Comparison of ENCODE assay signal across 9 cellular contexts in genomic region chr3:136149569-136150136, GRCh38. TPM values are rescaled to one million over a fixed set of nuclear protein-coding genes. Genes with fewer than 3 reads are reported as not detected.
DNase-seq lines count a peak whose midpoint lies in the region; ATAC-seq and TF ChIP-seq lines count a peak whose summit lies in the region.
"Had no signal": no experiment of that assay in that cellular context is flagged by ENCODE, and none has a peak within 500 bp of the region (broad histone marks: within the 10 kb centered on the region; RNA-seq: fewer than 3 reads in every experiment).

No MANE protein-coding gene starts in this region.

- no peaks in the 10 kb centered on the region for H3K36me3 ChIP-seq in mucosa of descending colon (ENCODE audit: low read depth)

- in situ Hi-C loops in astrocyte of the spinal cord (cut with HindIII; ENCODE audit: low sequenced_read_pairs), result no loop called here

- H3K9me3 ChIP-seq in mucosa of descending colon, result no peaks in the 10 kb centered on the region
- H3K9me3 ChIP-seq: pancreas had no signal

- TF ChIP-seq CTCF in astrocyte of the spinal cord (IDR thresholded peaks at IDR 0.05; ENCODE audit: low read depth, low read length), result no peak
- no peak for TF ChIP-seq CTCF in mucosa of descending colon (IDR thresholded peaks at IDR 0.05)

- intact Hi-C loops in mucosa of descending colon (cut with DNase I, micrococcal nuclease), result no loop called here

- DNase-seq in NOMO-1 treated with DMSO at 0.1 percent for 48 hours (lab: John Stamatoyannopoulos, UW; ENCODE audit: unreplicated experiment) (peak; percentile 21), NOMO-1 (lab: John Stamatoyannopoulos, UW; ENCODE audit: unreplicated experiment in 2 of 2) (no peak), HT1080 (ENCODE audit: low read depth) (peak; percentile 59), astrocyte of the spinal cord (ENCODE audit: low read depth, low spot score) (peak; percentile 46), mucosa of descending colon (no peak), Ammon's horn (ENCODE audit: low spot score) (no peak)
- DNase-seq in stimulated activated naive CD4-positive, alpha-beta T cell (lab: John Stamatoyannopoulos, UW), result no peak
- DNase-seq: pancreas had no signal

- H3K4me3 ChIP-seq in astrocyte of the spinal cord (ENCODE audit: low read depth, low read length) (no peak overlapping the region), mucosa of descending colon (no peak overlapping the region)
- H3K4me3 ChIP-seq: pancreas had no signal

- peaks cover 7% of the 10 kb centered on the region for H3K4me1 ChIP-seq in mucosa of descending colon (ENCODE audit: low read depth)
- H3K4me1 ChIP-seq: pancreas had no signal

- ATAC-seq in mucosa of descending colon (peak; percentile 49), HG03159 (IDR thresholded peaks at IDR 0.05; ENCODE audit: unreplicated experiment) (no peak)
- ATAC-seq: pancreas had no signal

RNA-seq across cellular contexts. Expression of gene MSL2, which starts 46.5 kb away (rescaled TPM):
- 8.9 and 23.9 TPM in 2 replicates for total RNA-seq in HT1080 (2014; rRNA removed; shearing (Covaris generic))
- 19.2 and 26.3 TPM in 2 replicates for polyA plus RNA-seq in HT1080 (2015; cell fraction: cytosol; rRNA removed)
- 25.3 and 29.2 TPM in 2 replicates for polyA plus RNA-seq in HT1080 (2015; cell fraction: nucleus; rRNA removed)
- total RNA-seq in mucosa of descending colon, result 10 to 100 TPM; 22.6 to 37.0 (median 28.9) TPM

Comparison
In these comparisons a context has a peak if more than half of its experiments do, and no peak if none do; other contexts are left out.
1. DNase-seq: peak in NOMO-1 treated with DMSO at 0.1 percent for 48 hours (single experiment), HT1080 (single experiment) and astrocyte of the spinal cord (single experiment); none in NOMO-1 (0 of 2), mucosa of descending colon (0 of 3), stimulated activated naive CD4-positive, alpha-beta T cell (0 of 6) and Ammon's horn (single experiment).